1 cellular context compared by ENCODE assay signal in genomic region chr14:22380511-22381455, GRCh38.
TF ChIP-seq lines count a peak whose summit lies in the region.

No MANE protein-coding gene starts in this region.

TF ChIP-seq in GM23338, 12 proteins besides CTCF, POLR2A, EP300 and RAD21 (continued from another document):
- TF ChIP-seq, protein P1, sequence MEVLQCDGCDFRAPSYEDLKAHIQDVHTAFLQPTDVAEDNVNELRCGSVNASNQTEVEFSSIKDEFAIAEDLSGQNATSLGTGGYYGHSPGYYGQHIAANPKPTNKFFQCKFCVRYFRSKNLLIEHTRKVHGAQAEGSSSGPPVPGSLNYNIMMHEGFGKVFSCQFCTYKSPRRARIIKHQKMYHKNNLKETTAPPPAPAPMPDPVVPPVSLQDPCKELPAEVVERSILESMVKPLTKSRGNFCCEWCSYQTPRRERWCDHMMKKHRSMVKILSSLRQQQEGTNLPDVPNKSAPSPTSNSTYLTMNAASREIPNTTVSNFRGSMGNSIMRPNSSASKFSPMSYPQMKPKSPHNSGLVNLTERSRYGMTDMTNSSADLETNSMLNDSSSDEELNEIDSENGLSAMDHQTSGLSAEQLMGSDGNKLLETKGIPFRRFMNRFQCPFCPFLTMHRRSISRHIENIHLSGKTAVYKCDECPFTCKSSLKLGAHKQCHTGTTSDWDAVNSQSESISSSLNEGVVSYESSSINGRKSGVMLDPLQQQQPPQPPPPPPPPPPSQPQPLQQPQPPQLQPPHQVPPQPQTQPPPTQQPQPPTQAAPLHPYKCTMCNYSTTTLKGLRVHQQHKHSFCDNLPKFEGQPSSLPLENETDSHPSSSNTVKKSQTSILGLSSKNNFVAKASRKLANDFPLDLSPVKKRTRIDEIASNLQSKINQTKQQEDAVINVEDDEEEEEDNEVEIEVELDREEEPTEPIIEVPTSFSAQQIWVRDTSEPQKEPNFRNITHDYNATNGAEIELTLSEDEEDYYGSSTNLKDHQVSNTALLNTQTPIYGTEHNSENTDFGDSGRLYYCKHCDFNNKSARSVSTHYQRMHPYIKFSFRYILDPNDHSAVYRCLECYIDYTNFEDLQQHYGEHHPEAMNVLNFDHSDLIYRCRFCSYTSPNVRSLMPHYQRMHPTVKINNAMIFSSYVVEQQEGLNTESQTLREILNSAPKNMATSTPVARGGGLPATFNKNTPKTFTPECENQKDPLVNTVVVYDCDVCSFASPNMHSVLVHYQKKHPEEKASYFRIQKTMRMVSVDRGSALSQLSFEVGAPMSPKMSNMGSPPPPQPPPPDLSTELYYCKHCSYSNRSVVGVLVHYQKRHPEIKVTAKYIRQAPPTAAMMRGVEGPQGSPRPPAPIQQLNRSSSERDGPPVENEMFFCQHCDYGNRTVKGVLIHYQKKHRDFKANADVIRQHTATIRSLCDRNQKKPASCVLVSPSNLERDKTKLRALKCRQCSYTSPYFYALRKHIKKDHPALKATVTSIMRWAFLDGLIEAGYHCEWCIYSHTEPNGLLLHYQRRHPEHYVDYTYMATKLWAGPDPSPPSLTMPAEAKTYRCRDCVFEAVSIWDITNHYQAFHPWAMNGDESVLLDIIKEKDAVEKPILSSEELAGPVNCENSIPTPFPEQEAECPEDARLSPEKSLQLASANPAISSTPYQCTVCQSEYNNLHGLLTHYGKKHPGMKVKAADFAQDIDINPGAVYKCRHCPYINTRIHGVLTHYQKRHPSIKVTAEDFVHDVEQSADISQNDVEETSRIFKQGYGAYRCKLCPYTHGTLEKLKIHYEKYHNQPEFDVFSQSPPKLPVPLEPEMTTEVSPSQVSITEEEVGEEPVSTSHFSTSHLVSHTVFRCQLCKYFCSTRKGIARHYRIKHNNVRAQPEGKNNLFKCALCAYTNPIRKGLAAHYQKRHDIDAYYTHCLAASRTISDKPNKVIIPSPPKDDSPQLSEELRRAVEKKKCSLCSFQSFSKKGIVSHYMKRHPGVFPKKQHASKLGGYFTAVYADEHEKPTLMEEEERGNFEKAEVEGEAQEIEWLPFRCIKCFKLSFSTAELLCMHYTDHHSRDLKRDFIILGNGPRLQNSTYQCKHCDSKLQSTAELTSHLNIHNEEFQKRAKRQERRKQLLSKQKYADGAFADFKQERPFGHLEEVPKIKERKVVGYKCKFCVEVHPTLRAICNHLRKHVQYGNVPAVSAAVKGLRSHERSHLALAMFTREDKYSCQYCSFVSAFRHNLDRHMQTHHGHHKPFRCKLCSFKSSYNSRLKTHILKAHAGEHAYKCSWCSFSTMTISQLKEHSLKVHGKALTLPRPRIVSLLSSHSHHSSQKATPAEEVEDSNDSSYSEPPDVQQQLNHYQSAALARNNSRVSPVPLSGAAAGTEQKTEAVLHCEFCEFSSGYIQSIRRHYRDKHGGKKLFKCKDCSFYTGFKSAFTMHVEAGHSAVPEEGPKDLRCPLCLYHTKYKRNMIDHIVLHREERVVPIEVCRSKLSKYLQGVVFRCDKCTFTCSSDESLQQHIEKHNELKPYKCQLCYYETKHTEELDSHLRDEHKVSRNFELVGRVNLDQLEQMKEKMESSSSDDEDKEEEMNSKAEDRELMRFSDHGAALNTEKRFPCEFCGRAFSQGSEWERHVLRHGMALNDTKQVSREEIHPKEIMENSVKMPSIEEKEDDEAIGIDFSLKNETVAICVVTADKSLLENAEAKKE (CRISPR knock-in tag; IDR thresholded peaks at IDR 0.05) = no peak
- TF ChIP-seq EZH2phosphoT487 (IDR thresholded peaks at IDR 0.05; ENCODE audit: unreplicated experiment) = no peak
- no peak for TF ChIP-seq CREB1 (CRISPR knock-in tag; IDR thresholded peaks at IDR 0.05; ENCODE audit: low read depth)
- no peak for TF ChIP-seq EZH2 (IDR thresholded peaks at IDR 0.05; ENCODE audit: low read depth, unreplicated experiment)
- no peak for TF ChIP-seq ZNF114 (CRISPR knock-in tag; IDR thresholded peaks at IDR 0.05)
